ENCODE assay signal across 8 cellular contexts in genomic region chr1:234610582-234611152, GRCh38.
DNase-seq lines count a peak whose midpoint lies in the region; ATAC-seq and FAIRE-seq lines count a peak whose summit lies in the region.

No MANE protein-coding gene starts in this region.

- peak; percentile 96 for DNase-seq in COLO829 (ENCODE audit: low spot score)
- DNase-seq in HTR-8/SVneo (ENCODE audit: insufficient read length, low spot score): peak; percentile 88
- peak; percentile 94 for DNase-seq in NOMO-1 treated with DMSO at 0.1 percent for 48 hours (lab: John Stamatoyannopoulos, UW; ENCODE audit: unreplicated experiment)
- peak; percentile 76 to 88 (median 78) for DNase-seq in activated CD8-positive, alpha-beta memory T cell treated with anti-CD3 and anti-CD28 coated beads for 48 hours (ENCODE audit: low read depth in 2 of 3, low spot score in 2 of 3)
- peak; percentile 87 for DNase-seq in effector CD8-positive, alpha-beta T cell (lab: John Stamatoyannopoulos, UW)
- DNase-seq in memory B cell (ENCODE audit: low spot score in 2 of 2): peak; percentile 86 to 89
- DNase-seq in stimulated activated CD8-positive, alpha-beta memory T cell treated with anti-CD3 and anti-CD28 coated beads, Interleukin-12 subunit alpha, Interleukin-12 subunit beta, amount 100 ng/mL, for 1 hour (ENCODE audit: low read depth): peak; percentile 78

- H3K36me3 Mint-ChIP-seq in memory B cell: peaks cover 18% of the 10 kb centered on the region

- peak overlapping the region; percentile 90 for H3K4me3 Mint-ChIP-seq in memory B cell

- H3K9me3 Mint-ChIP-seq in memory B cell: no peaks in the 10 kb centered on the region

- FAIRE-seq in HTR-8/SVneo (lab: Jason Lieb, UNC): peak; percentile 68

- no peaks in the 10 kb centered on the region for H3K27me3 Mint-ChIP-seq in memory B cell

- H3K27ac Mint-ChIP-seq in memory B cell: peak overlapping the region; percentile 100

- H3K4me1 Mint-ChIP-seq in memory B cell: peaks cover 38% of the 10 kb centered on the region

- peak; percentile 28 for ATAC-seq in GM21367 (IDR thresholded peaks at IDR 0.05; ENCODE audit: unreplicated experiment)
- ATAC-seq in memory B cell (ENCODE audit: low read depth): peak; percentile 45

Comparison
In these comparisons a context has a peak if more than half of its experiments do, and no peak if none do; other contexts are left out.
1. Peak in every context shown above with its lines: DNase-seq and ATAC-seq.